11 cellular contexts compared by ENCODE assay signal in genomic region chr11:59247535-59248227, GRCh38. TPM values are rescaled to one million over a fixed set of nuclear protein-coding genes. Genes with fewer than 3 reads are reported as not detected.
DNase-seq lines count a peak whose midpoint lies in the region; ATAC-seq and TF ChIP-seq lines count a peak whose summit lies in the region.
"Had no signal": no experiment of that assay in that cellular context is flagged by ENCODE, and none has a peak within 500 bp of the region (broad histone marks: within the 10 kb centered on the region; RNA-seq: fewer than 3 reads in every experiment).

No MANE protein-coding gene starts in this region.

- H3K36me3 ChIP-seq in SJSA1, result no peaks in the 10 kb centered on the region
- no peaks in the 10 kb centered on the region for H3K36me3 ChIP-seq in gastroesophageal sphincter
- H3K36me3 ChIP-seq: ascending aorta had no signal

- WGBS in gastroesophageal sphincter (ENCODE audit: low coverage in 1 of 2), 2 donors, result 26 to 40% methylated on average over 2 of the region's 2 CpGs

- no peak overlapping the region for H3K4me3 ChIP-seq in SJSA1
- no peak overlapping the region for H3K4me3 ChIP-seq in gastroesophageal sphincter
- H3K4me3 ChIP-seq: ascending aorta had no signal

- no peaks in the 10 kb centered on the region for H3K36me3 Mint-ChIP-seq in activated T-cell treated with anti-CD3 and anti-CD28 coated beads, Interleukin-2, amount 50 U/mL, for 4 hours (ENCODE audit: insufficient read depth)

- H3K4me1 Mint-ChIP-seq in activated T-cell treated with anti-CD3 and anti-CD28 coated beads, Interleukin-2, amount 50 U/mL, for 4 hours (ENCODE audit: low read depth), result peaks cover 24% of the 10 kb centered on the region

- H3K9me3 Mint-ChIP-seq in activated T-cell treated with anti-CD3 and anti-CD28 coated beads, Interleukin-2, amount 50 U/mL, for 4 hours, result no peaks in the 10 kb centered on the region
- H3K9me3 Mint-ChIP-seq: HFFc6 had no signal

- peak; percentile 65 for DNase-seq in A172 (ENCODE audit: low spot score)
- DNase-seq in GF-D8 (lab: John Stamatoyannopoulos, UW), result peak; percentile 84
- DNase-seq in SJSA1 (ENCODE audit: low read depth in 1 of 2, low spot score in 2 of 2), result peak; percentile 65 to 70
- DNase-seq in epidermal melanocyte (ENCODE audit: insufficient read length, low spot score), result no peak
- no peak for DNase-seq in activated T-cell treated with anti-CD3 and anti-CD28 coated beads, Interleukin-2, amount 50 U/mL, for 4 hours
- no peak for DNase-seq in cerebellum (ENCODE audit: low spot score)
- no peak for DNase-seq in stimulated activated CD4-positive, alpha-beta T cell treated with anti-CD3 and anti-CD28 coated beads, Interleukin-4, amount 100 ng/mL, for 24 hours
- DNase-seq: HFFc6, nucleus accumbens had no signal

- TF ChIP-seq CTCF in gastroesophageal sphincter (IDR thresholded peaks at IDR 0.05), result no peak

- ATAC-seq in gastroesophageal sphincter, result peak; percentile 62
- ATAC-seq in activated T-cell treated with anti-CD3 and anti-CD28 coated beads, Interleukin-2, amount 50 U/mL, for 4 hours, result no peak

- no peak overlapping the region for H3K27ac ChIP-seq in SJSA1
- no peak overlapping the region for H3K27ac ChIP-seq in gastroesophageal sphincter
- H3K27ac ChIP-seq: ascending aorta had no signal

- no peaks in the 10 kb centered on the region for H3K27me3 Mint-ChIP-seq in activated T-cell treated with anti-CD3 and anti-CD28 coated beads, Interleukin-2, amount 50 U/mL, for 4 hours (ENCODE audit: low read depth)

- no peak for TF ChIP-seq EP300 in gastroesophageal sphincter (IDR thresholded peaks at IDR 0.05)

- H3K9me3 ChIP-seq in SJSA1 (replicated peaks), result no peaks in the 10 kb centered on the region
- no peaks in the 10 kb centered on the region for H3K9me3 ChIP-seq in gastroesophageal sphincter
- H3K9me3 ChIP-seq: ascending aorta had no signal

- no peak for TF ChIP-seq POLR2A in gastroesophageal sphincter (IDR thresholded peaks at IDR 0.05)

- H3K27me3 ChIP-seq in SJSA1 (replicated peaks) (no peaks in the 10 kb centered on the region), gastroesophageal sphincter (no peaks in the 10 kb centered on the region)
- H3K27me3 ChIP-seq: ascending aorta had no signal

- H3K4me1 ChIP-seq in SJSA1 (replicated peaks) (peaks cover 42% of the 10 kb centered on the region), gastroesophageal sphincter (no peaks in the 10 kb centered on the region)
- H3K4me1 ChIP-seq: ascending aorta had no signal

- no peak overlapping the region for H3K4me3 Mint-ChIP-seq in activated T-cell treated with anti-CD3 and anti-CD28 coated beads, Interleukin-2, amount 50 U/mL, for 4 hours
- H3K4me3 Mint-ChIP-seq: HFFc6 had no signal

RNA-seq across cellular contexts. Expression of gene MPEG1, which starts 35.0 kb away (rescaled TPM):
- total RNA-seq in A172 (2014; rRNA removed; shearing (Covaris generic)), result not detected in 2 replicates
- not detected in 2 replicates for total RNA-seq in SJSA1 (2014; rRNA removed; shearing (Covaris generic))
- total RNA-seq in gastroesophageal sphincter, result 10 to 100 TPM in 2 of 4 donors, 1 to 10 TPM in 2; 3.6 to 35.5 (median 11.4) TPM
- total RNA-seq in activated T-cell treated with anti-CD3 and anti-CD28 coated beads, Interleukin-2, amount 50 U/mL, for 4 hours, result under 1 TPM; 0.18 to 0.52 (median 0.18) TPM
- total RNA-seq in cerebellum, result 2.3 TPM
- total RNA-seq: HFFc6 had no signal

Comparison
In these comparisons a context has a peak if more than half of its experiments do, and no peak if none do; other contexts are left out.
1. DNase-seq: peak in A172 (single experiment), GF-D8 (single experiment) and SJSA1 (2 of 2); none in epidermal melanocyte (single experiment), activated T-cell treated with anti-CD3 and anti-CD28 coated beads, Interleukin-2, amount 50 U/mL, for 4 hours (single experiment), cerebellum (single experiment) and stimulated activated CD4-positive, alpha-beta T cell treated with anti-CD3 and anti-CD28 coated beads, Interleukin-4, amount 100 ng/mL, for 24 hours (single experiment).